Comparison of ENCODE assay signal across 14 cellular contexts in the genomic region with DNA sequence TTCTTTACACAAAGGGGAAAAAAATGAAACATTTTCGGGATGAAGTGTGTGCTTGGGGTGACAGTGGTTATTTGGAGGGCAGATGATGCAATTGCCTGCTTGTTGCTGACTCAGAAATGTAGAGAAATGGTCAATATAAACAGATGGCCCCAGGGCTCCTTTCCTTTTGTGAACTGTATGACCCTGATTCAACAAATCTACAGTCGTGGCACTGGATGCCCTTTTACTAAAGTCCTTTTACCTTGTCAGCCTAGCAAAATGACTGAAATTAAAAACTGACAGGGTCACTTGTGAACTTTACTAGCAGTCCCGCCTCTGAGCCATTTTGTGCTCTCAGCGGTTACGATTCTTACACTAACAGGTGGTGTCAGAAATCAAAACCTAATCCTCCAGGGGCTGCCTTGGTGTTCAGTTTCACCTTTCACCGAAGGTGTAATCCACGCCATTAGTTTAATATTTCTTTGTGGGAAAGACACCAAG. TPM values are rescaled to one million over a fixed set of nuclear protein-coding genes. Genes with fewer than 3 reads are reported as not detected.
DNase-seq lines count a peak whose midpoint lies in the region; ATAC-seq and TF ChIP-seq lines count a peak whose summit lies in the region.
"Had no signal": no experiment of that assay in that cellular context is flagged by ENCODE, and none has a peak within 500 bp of the region (broad histone marks: within the 10 kb centered on the region; RNA-seq: fewer than 3 reads in every experiment).

No MANE protein-coding gene starts in this region.

- CTCF ChIA-PET in activated CD4-positive, alpha-beta memory T cell treated with anti-CD3 and anti-CD28 coated beads, Interleukin-2, amount 10 ng/mL, durations not matched to agents 7 days and 5 days (lab: Charles Lee) = no interaction called here

- peaks cover 6% of the 10 kb centered on the region for H3K4me1 Mint-ChIP-seq in glutamatergic neuron (ENCODE audit: low read depth, unreplicated experiment)
- no peaks in the 10 kb centered on the region for H3K4me1 Mint-ChIP-seq in activated CD4-positive, alpha-beta memory T cell treated with anti-CD3 and anti-CD28 coated beads, Interleukin-2, amount 10 ng/mL, durations not matched to agents 7 days and 5 days
- H3K4me1 Mint-ChIP-seq: stimulated activated memory B cell treated with anti-CD40 and anti-IgM and Interleukin-4, amounts not matched to agents 10 μg/mL and 1 μg/mL and 100 μg/mL, for 72 hours had no signal

- no peak for TF ChIP-seq CTCF in glutamatergic neuron (IDR thresholded peaks at IDR 0.05; ENCODE audit: partially characterized antibody, unreplicated experiment)

- H3K36me3 Mint-ChIP-seq in glutamatergic neuron (ENCODE audit: unreplicated experiment) = no peaks in the 10 kb centered on the region
- H3K36me3 Mint-ChIP-seq in activated CD4-positive, alpha-beta memory T cell treated with anti-CD3 and anti-CD28 coated beads, Interleukin-2, amount 10 ng/mL, durations not matched to agents 7 days and 5 days (ENCODE audit: low read depth) = peaks cover 9% of the 10 kb centered on the region
- H3K36me3 Mint-ChIP-seq: stimulated activated memory B cell treated with anti-CD40 and anti-IgM and Interleukin-4, amounts not matched to agents 10 μg/mL and 1 μg/mL and 100 μg/mL, for 72 hours had no signal

- ATAC-seq in GM18861 (IDR thresholded peaks at IDR 0.05; ENCODE audit: unreplicated experiment) = no peak
- ATAC-seq: stimulated activated memory B cell treated with anti-CD40 and anti-IgM and Interleukin-4, amounts not matched to agents 10 μg/mL and 1 μg/mL and 100 μg/mL, for 72 hours had no signal

- peak; percentile 24 for DNase-seq in DMS53 treated with DMSO at 0.1 percent for 48 hours (lab: John Stamatoyannopoulos, UW; ENCODE audit: unreplicated experiment)
- DNase-seq in M059J (ENCODE audit: low read depth) = peak; percentile 59
- peak; percentile 10 for DNase-seq in RPMI7951 (ENCODE audit: low read depth)
- peak; percentile 24 for DNase-seq in glutamatergic neuron
- no peak for DNase-seq in activated CD4-positive, alpha-beta memory T cell treated with anti-CD3 and anti-CD28 coated beads, Interleukin-2, amount 10 ng/mL, durations not matched to agents 7 days and 5 days
- no peak for DNase-seq in T-helper 2 cell
- DNase-seq in NAMALWA (ENCODE audit: low spot score) = no peak
- DNase-seq: activated CD8-positive, alpha-beta memory T cell treated with anti-CD3 and anti-CD28 coated beads, Interleukin-2, amount 50 U/mL, for 4 hours; amygdala; hypothalamus; NCI-H2081 had no signal

- no peak overlapping the region for H3K27ac Mint-ChIP-seq in glutamatergic neuron (ENCODE audit: unreplicated experiment)
- H3K27ac Mint-ChIP-seq in activated CD4-positive, alpha-beta memory T cell treated with anti-CD3 and anti-CD28 coated beads, Interleukin-2, amount 10 ng/mL, durations not matched to agents 7 days and 5 days = no peak overlapping the region
- H3K27ac Mint-ChIP-seq: stimulated activated memory B cell treated with anti-CD40 and anti-IgM and Interleukin-4, amounts not matched to agents 10 μg/mL and 1 μg/mL and 100 μg/mL, for 72 hours had no signal

- POLR2A ChIA-PET in activated CD4-positive, alpha-beta memory T cell treated with anti-CD3 and anti-CD28 coated beads, Interleukin-2, amount 10 ng/mL, durations not matched to agents 7 days and 5 days (lab: Charles Lee) = no interaction called here

- H3K27me3 Mint-ChIP-seq in glutamatergic neuron (ENCODE audit: unreplicated experiment) = peaks cover 2% of the 10 kb centered on the region
- no peaks in the 10 kb centered on the region for H3K27me3 Mint-ChIP-seq in activated CD4-positive, alpha-beta memory T cell treated with anti-CD3 and anti-CD28 coated beads, Interleukin-2, amount 10 ng/mL, durations not matched to agents 7 days and 5 days
- H3K27me3 Mint-ChIP-seq: stimulated activated memory B cell treated with anti-CD40 and anti-IgM and Interleukin-4, amounts not matched to agents 10 μg/mL and 1 μg/mL and 100 μg/mL, for 72 hours had no signal

- peaks cover 2% of the 10 kb centered on the region for H3K9me3 Mint-ChIP-seq in glutamatergic neuron (ENCODE audit: unreplicated experiment)
- peaks cover 5% of the 10 kb centered on the region for H3K9me3 Mint-ChIP-seq in activated CD4-positive, alpha-beta memory T cell treated with anti-CD3 and anti-CD28 coated beads, Interleukin-2, amount 10 ng/mL, durations not matched to agents 7 days and 5 days

- no peak overlapping the region for H3K4me3 Mint-ChIP-seq in glutamatergic neuron (ENCODE audit: unreplicated experiment)
- H3K4me3 Mint-ChIP-seq in activated CD4-positive, alpha-beta memory T cell treated with anti-CD3 and anti-CD28 coated beads, Interleukin-2, amount 10 ng/mL, durations not matched to agents 7 days and 5 days = no peak overlapping the region
- H3K4me3 Mint-ChIP-seq: stimulated activated memory B cell treated with anti-CD40 and anti-IgM and Interleukin-4, amounts not matched to agents 10 μg/mL and 1 μg/mL and 100 μg/mL, for 72 hours had no signal

RNA-seq across cellular contexts. Expression of a gene that starts 49.8 kb away (rescaled TPM):
- 0.15 TPM in 1 of 2 replicates, not detected in the other for total RNA-seq in M059J (2014; rRNA removed; shearing (Covaris generic))
- total RNA-seq in RPMI7951 (2014; rRNA removed; shearing (Covaris generic)) = not detected in 2 replicates
- total RNA-seq in glutamatergic neuron (ENCODE audit: unreplicated experiment) = 3.7 TPM
- 1 to 10 TPM; 1.4 to 1.6 TPM for total RNA-seq in activated CD4-positive, alpha-beta memory T cell treated with anti-CD3 and anti-CD28 coated beads, Interleukin-2, amount 10 ng/mL, durations not matched to agents 7 days and 5 days
- total RNA-seq: lung microvascular endothelial cell had no signal

Comparison
In these comparisons a context has a peak if more than half of its experiments do, and no peak if none do; other contexts are left out.
1. DNase-seq: peak in DMS53 treated with DMSO at 0.1 percent for 48 hours (single experiment), M059J (single experiment), RPMI7951 (single experiment) and glutamatergic neuron (single experiment); none in activated CD4-positive, alpha-beta memory T cell treated with anti-CD3 and anti-CD28 coated beads, Interleukin-2, amount 10 ng/mL, durations not matched to agents 7 days and 5 days (single experiment), T-helper 2 cell (0 of 5) and NAMALWA (single experiment).